In genomic region chr19:5292453-5292842, GRCh38 we compare ENCODE assay signal across 7 cellular contexts. TPM values are rescaled to one million over a fixed set of nuclear protein-coding genes. Genes with fewer than 3 reads are reported as not detected.
DNase-seq lines count a peak whose midpoint lies in the region; ATAC-seq, FAIRE-seq and TF ChIP-seq lines count a peak whose summit lies in the region.

No MANE protein-coding gene starts in this region.

- H3K36me3 Mint-ChIP-seq in HFFc6 (ENCODE audit: low read depth) = no peaks in the 10 kb centered on the region
- peaks cover under 1% of the 10 kb centered on the region for H3K36me3 Mint-ChIP-seq in progenitor cell of endocrine pancreas (ENCODE audit: insufficient read depth)

- no peak for ATAC-seq in HG03108 (IDR thresholded peaks at IDR 0.05; ENCODE audit: unreplicated experiment)

- H3K9me3 Mint-ChIP-seq in HFFc6 (no peaks in the 10 kb centered on the region), progenitor cell of endocrine pancreas (ENCODE audit: low read depth) (no peaks in the 10 kb centered on the region)

- H3K27ac Mint-ChIP-seq in HFFc6 = peak overlapping the region; percentile 42; the same call in 1 of the 2 replicates
- no peak overlapping the region for H3K27ac Mint-ChIP-seq in progenitor cell of endocrine pancreas

- H3K4me1 Mint-ChIP-seq in HFFc6 (ENCODE audit: low read depth) (peaks cover 18% of the 10 kb centered on the region), progenitor cell of endocrine pancreas (ENCODE audit: low read depth) (peaks cover 13% of the 10 kb centered on the region)

- H3K4me3 Mint-ChIP-seq in HFFc6 = peak overlapping the region; percentile 86
- H3K4me3 Mint-ChIP-seq in progenitor cell of endocrine pancreas (ENCODE audit: low read depth) = peak overlapping the region; percentile 72

- no peaks in the 10 kb centered on the region; the same call in 1 of the 2 replicates for H3K27me3 Mint-ChIP-seq in HFFc6 (ENCODE audit: insufficient read depth)
- no peaks in the 10 kb centered on the region for H3K27me3 Mint-ChIP-seq in progenitor cell of endocrine pancreas

- TF ChIP-seq CTCF in HFFc6 (IDR thresholded peaks at IDR 0.05) (no peak), progenitor cell of endocrine pancreas (IDR thresholded peaks at IDR 0.05; ENCODE audit: unreplicated experiment) (no peak)

- DNase-seq in HFFc6 (no peak), activated T-cell treated with anti-CD3 and anti-CD28 coated beads for 1 hour (ENCODE audit: low read depth) (peak; percentile 25), frontal cortex (ENCODE audit: low spot score in 2 of 2) (peak; percentile 76 to 81), progenitor cell of endocrine pancreas (ENCODE audit: low spot score, unreplicated experiment) (no peak), SHP77 treated with DMSO at 0.1 percent for 48 hours (lab: John Stamatoyannopoulos, UW) (no peak), inferior parietal cortex (ENCODE audit: extremely low spot score) (no peak)

- no peak for FAIRE-seq in frontal cortex (lab: Jason Lieb, UNC)

RNA-seq across cellular contexts. Expression of gene PTPRS, which starts 48.2 kb away (rescaled TPM):
- 100 to 1,000 TPM in 2 of 6 experiments, 10 to 100 TPM in 4; 78.4 to 102 (median 96.8) TPM for total RNA-seq in HFFc6 (2021; fragmentation: NEBNext Ultra II Directional; extraction: Animal tissue kit (Norgen Biotek cat#: 25700))
- total RNA-seq in frontal cortex = 181 TPM
- total RNA-seq in progenitor cell of endocrine pancreas = 219 and 234 TPM in 2 replicates

Comparison
In these comparisons a context has a peak if more than half of its experiments do, and no peak if none do; other contexts are left out.
1. DNase-seq: peak in activated T-cell treated with anti-CD3 and anti-CD28 coated beads for 1 hour (single experiment) and frontal cortex (2 of 2); none in HFFc6 (single experiment), progenitor cell of endocrine pancreas (single experiment), SHP77 treated with DMSO at 0.1 percent for 48 hours (single experiment) and inferior parietal cortex (single experiment).